ENCODE assay signal across 8 cellular contexts in the genomic region with DNA sequence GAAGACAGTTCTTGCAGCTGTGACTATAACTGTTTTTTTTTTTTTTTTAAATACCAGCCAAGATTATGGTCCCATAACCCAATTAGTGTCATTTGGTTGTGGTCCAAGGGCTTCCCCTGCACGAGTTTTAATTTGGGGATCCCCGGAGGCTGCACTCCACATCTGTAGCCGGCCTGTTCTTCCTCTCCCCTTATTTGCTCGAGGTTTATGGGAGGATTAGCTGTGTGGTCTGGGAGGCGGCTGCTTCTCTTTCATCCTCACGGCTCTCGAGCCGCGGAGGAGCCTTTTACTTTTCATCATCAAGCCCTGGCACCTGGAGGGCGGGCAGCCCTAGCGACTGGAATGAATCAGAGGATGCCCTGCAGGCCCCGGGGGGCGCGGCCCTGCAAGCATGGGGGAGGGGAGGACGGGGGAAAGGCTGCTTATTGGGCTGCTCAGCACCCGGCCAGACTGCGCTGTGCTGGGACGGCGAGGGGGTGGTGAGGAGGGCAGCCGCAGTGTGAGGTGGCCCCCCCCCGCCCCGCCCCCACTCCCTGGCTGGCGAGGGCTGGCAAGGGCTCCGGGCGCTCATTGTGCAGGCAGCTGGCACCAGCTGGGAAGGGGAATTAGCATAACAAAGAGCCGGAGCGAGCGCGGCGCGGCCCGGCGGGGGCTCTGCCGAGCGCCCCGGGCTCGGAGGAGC. TPM values are rescaled to one million over a fixed set of nuclear protein-coding genes. Genes with fewer than 3 reads are reported as not detected.
DNase-seq lines count a peak whose midpoint lies in the region; ATAC-seq and TF ChIP-seq lines count a peak whose summit lies in the region.

No MANE protein-coding gene starts in this region.

- no peaks in the 10 kb centered on the region for H4K20me1 ChIP-seq in OCI-LY3 (ENCODE audit: insufficient read depth, low read length)

- BruUV-seq in Caco-2 (replicated peaks; lab: Mats Ljungman, UMichigan): no TSS peak

- no peaks in the 10 kb centered on the region for H3K79me2 ChIP-seq in OCI-LY3 (ENCODE audit: low read length)

- H3K9me3 ChIP-seq in Caco-2 (no peaks in the 10 kb centered on the region), OCI-LY3 (ENCODE audit: insufficient read depth, low read length) (no peaks in the 10 kb centered on the region)

- TF ChIP-seq CTCF in Caco-2 (IDR thresholded peaks at IDR 0.05; ENCODE audit: insufficient read depth in 1 of 2, low read depth in 1 of 2, low read length in 1 of 2, severe bottlenecking in 1 of 2, unreplicated experiment in 1 of 2) (no peak), OCI-LY3 (IDR thresholded peaks at IDR 0.05; ENCODE audit: low read depth, low read length) (no peak)

- H3K27me3 ChIP-seq in Caco-2 (replicated peaks; ENCODE audit: control insufficient read depth, insufficient read depth, low read length): no peaks in the 10 kb centered on the region
- H3K27me3 ChIP-seq in OCI-LY3 (ENCODE audit: low read depth, low read length): peaks cover 19% of the 10 kb centered on the region; the same call in 1 of the 2 replicates

- DNase-seq in Caco-2 (peak; percentile 79 to 80), HT-29 (ENCODE audit: low spot score) (peak; percentile 41), cerebellar cortex (ENCODE audit: low spot score) (peak; percentile 79), kidney tubule cell (ENCODE audit: low spot score) (peak; percentile 95), SIG-M5 treated with dmso at 0.1 percent for 504 hours (lab: John Stamatoyannopoulos, UW; ENCODE audit: unreplicated experiment) (no peak)
- no peak for DNase-seq in stimulated activated effector memory CD8-positive, alpha-beta T cell treated with anti-CD3 and anti-CD28 coated beads, Interleukin-12 subunit alpha, Interleukin-12 subunit beta, amount 100 ng/mL, for 72 hours (ENCODE audit: low spot score in 2 of 2)

- H3K4me3 Mint-ChIP-seq in Caco-2 (ENCODE audit: unreplicated experiment): peak overlapping the region; percentile 67
- H3K4me3 Mint-ChIP-seq in stimulated activated effector memory CD8-positive, alpha-beta T cell treated with anti-CD3 and anti-CD28 coated beads, Interleukin-12 subunit alpha, Interleukin-12 subunit beta, amount 100 ng/mL, for 72 hours: peak overlapping the region; percentile 54

- no peak overlapping the region for H3K9ac ChIP-seq in OCI-LY3 (ENCODE audit: low read length)

- H3K4me1 Mint-ChIP-seq in Caco-2 (ENCODE audit: low read depth, unreplicated experiment): peaks cover 10% of the 10 kb centered on the region
- peaks cover 17% of the 10 kb centered on the region for H3K4me1 Mint-ChIP-seq in stimulated activated effector memory CD8-positive, alpha-beta T cell treated with anti-CD3 and anti-CD28 coated beads, Interleukin-12 subunit alpha, Interleukin-12 subunit beta, amount 100 ng/mL, for 72 hours

- H3K4me1 ChIP-seq in Caco-2 (peaks cover 15% of the 10 kb centered on the region), OCI-LY3 (ENCODE audit: low read length) (peaks cover 18% of the 10 kb centered on the region)

- H3K4me2 ChIP-seq in OCI-LY3 (ENCODE audit: low read length): peak overlapping the region; percentile 76

- no peaks in the 10 kb centered on the region for H3K9me3 Mint-ChIP-seq in Caco-2 (ENCODE audit: unreplicated experiment)
- no peaks in the 10 kb centered on the region for H3K9me3 Mint-ChIP-seq in stimulated activated effector memory CD8-positive, alpha-beta T cell treated with anti-CD3 and anti-CD28 coated beads, Interleukin-12 subunit alpha, Interleukin-12 subunit beta, amount 100 ng/mL, for 72 hours

- peak; percentile 49 for ATAC-seq in stimulated activated effector memory CD8-positive, alpha-beta T cell treated with anti-CD3 and anti-CD28 coated beads, Interleukin-12 subunit alpha, Interleukin-12 subunit beta, amount 100 ng/mL, for 72 hours
- ATAC-seq in HG03175 (IDR thresholded peaks at IDR 0.05; ENCODE audit: unreplicated experiment): no peak

- H3K27ac ChIP-seq in OCI-LY3 (ENCODE audit: low read length): no peak overlapping the region

- peak overlapping the region; percentile 11 for H3K27ac Mint-ChIP-seq in Caco-2 (ENCODE audit: unreplicated experiment)
- H3K27ac Mint-ChIP-seq in stimulated activated effector memory CD8-positive, alpha-beta T cell treated with anti-CD3 and anti-CD28 coated beads, Interleukin-12 subunit alpha, Interleukin-12 subunit beta, amount 100 ng/mL, for 72 hours: no peak overlapping the region

- intact Hi-C loops in Caco-2 (cut with micrococcal nuclease; ENCODE audit: unreplicated experiment): loop anchor here (2.0 to 5.0 kb wide), 2 partner anchors 16 to 121 kb away; no protein-coding TSS in a partner anchor

- peak overlapping the region; percentile 16; the same call in 1 of the 2 replicates for H2AFZ ChIP-seq in OCI-LY3 (ENCODE audit: low read depth, low read length)

- H3K36me3 ChIP-seq in Caco-2 (ENCODE audit: control insufficient read depth, insufficient read depth, low read length) (no peaks in the 10 kb centered on the region), OCI-LY3 (replicated peaks; ENCODE audit: low read depth, low read length) (no peaks in the 10 kb centered on the region)

- H3K36me3 Mint-ChIP-seq in Caco-2 (ENCODE audit: insufficient read depth, unreplicated experiment): no peaks in the 10 kb centered on the region
- H3K36me3 Mint-ChIP-seq in stimulated activated effector memory CD8-positive, alpha-beta T cell treated with anti-CD3 and anti-CD28 coated beads, Interleukin-12 subunit alpha, Interleukin-12 subunit beta, amount 100 ng/mL, for 72 hours: no peaks in the 10 kb centered on the region

- CTCF ChIA-PET in Caco-2 (lab: Charles Lee): interaction anchor here (1.2 kb wide), 1 partner anchor 17 kb away, joined by 6 read pairs; no protein-coding TSS in a partner anchor

- peaks cover 4% of the 10 kb centered on the region for H3K27me3 Mint-ChIP-seq in Caco-2 (ENCODE audit: insufficient read depth, unreplicated experiment)

- POLR2A ChIA-PET in Caco-2 (lab: Charles Lee): interaction anchor here (1.3 kb wide), 1 partner anchor 123 kb away, joined by 5 read pairs; no protein-coding TSS in a partner anchor

- H3K4me3 ChIP-seq in Caco-2 (ENCODE audit: low read depth, low read length) (peak overlapping the region; percentile 46), OCI-LY3 (ENCODE audit: low read length) (peak overlapping the region; percentile 66)

RNA-seq across cellular contexts. Expression of a gene that starts 18.5 kb away (rescaled TPM):
- 2.8 and 3.6 TPM in 2 replicates for total RNA-seq in Caco-2 (2022)
- total RNA-seq in HT-29 (2014; rRNA removed; shearing (Covaris generic)): 0.23 and 0.99 TPM in 2 replicates

Comparison
In these comparisons a context has a peak if more than half of its experiments do, and no peak if none do; other contexts are left out.
1. DNase-seq: peak in Caco-2 (2 of 2), HT-29 (single experiment), cerebellar cortex (single experiment) and kidney tubule cell (single experiment); none in stimulated activated effector memory CD8-positive, alpha-beta T cell treated with anti-CD3 and anti-CD28 coated beads, Interleukin-12 subunit alpha, Interleukin-12 subunit beta, amount 100 ng/mL, for 72 hours (0 of 2) and SIG-M5 treated with dmso at 0.1 percent for 504 hours (single experiment).